Comparison of ENCODE assay signal across 8 cellular contexts in genomic region chr14:20683896-20684661, GRCh38. TPM values are rescaled to one million over a fixed set of nuclear protein-coding genes. Genes with fewer than 3 reads are reported as not detected.
A peak's percentile ranks its signal among the peaks of the same experiment; 100 is the strongest.
DNase-seq lines count a peak whose midpoint lies in the region; ATAC-seq, FAIRE-seq and TF ChIP-seq lines count a peak whose summit lies in the region.

TSS of gene RNASE4 (plus strand) at chr14:20684560. CDS start at chr14:20699372, 14,812 bp downstream.

- BruUV-seq in HCT116 (replicated peaks; lab: Mats Ljungman, UMichigan) = no TSS peak

- ATAC-seq in HCT116 = peak; percentile 56
- peak; percentile 25 to 32 for ATAC-seq in activated CD4-positive, CD25-positive, alpha-beta regulatory T cell treated with anti-CD3 and anti-CD28 coated beads, Interleukin-2, amount 50 U/mL, for 24 hours

- TF ChIP-seq CTCF in HCT116 (IDR thresholded peaks at IDR 0.05 in 2 of 3, conservative IDR thresholded peaks at IDR 0.05 in 1 of 3; ENCODE audit: borderline replicate concordance in 1 of 3, insufficient read depth in 1 of 3, low read depth in 2 of 3, low read length in 2 of 3) = no peak
- no peak for TF ChIP-seq CTCF in kidney (IDR thresholded peaks at IDR 0.05; ENCODE audit: borderline replicate concordance, extremely low read depth, insufficient read depth)
- TF ChIP-seq CTCF in D721Med (IDR thresholded peaks at IDR 0.05; ENCODE audit: insufficient read depth, missing control alignments) = no peak

- POLR2A ChIA-PET in HCT116 (lab: Charles Lee) = interaction anchor here (0.7 to 6.1 kb wide), 8 partner anchors 26 to 341 kb away, joined by 3 to 47 read pairs (median 3); partner anchors contain the start of gene PARP2

- peak within 1 kb of the TSS; percentile 97 for H3K27ac ChIP-seq in HCT116 (ENCODE audit: low read depth, low read length)
- peak within 1 kb of the TSS; percentile 98 to 100 for H3K27ac ChIP-seq in kidney (ENCODE audit: low read depth in 2 of 2, low read length in 2 of 2)

- no peaks in the 10 kb centered on the region for H3K36me3 ChIP-seq in HCT116 (ENCODE audit: control insufficient read depth in 1 of 2, insufficient read depth in 2 of 2, low read length in 2 of 2)
- no peaks in the 10 kb centered on the region for H3K36me3 ChIP-seq in kidney (ENCODE audit: control insufficient read depth in 1 of 2, insufficient read depth in 2 of 2, low read length in 2 of 2)

- peak; percentile 66 for DNase-seq in GDM1 (lab: John Stamatoyannopoulos, UW)
- DNase-seq in HCT116 (ENCODE audit: low read depth, low spot score) = peak; percentile 78
- DNase-seq in NCI-H2029 treated with DMSO at 0.1 percent for 48 hours (lab: John Stamatoyannopoulos, UW) = peak; percentile 32
- DNase-seq in central memory CD4-positive, alpha-beta T cell = peak; percentile 83
- peak; percentile 93 for DNase-seq in kidney
- DNase-seq in stimulated activated CD4-positive, alpha-beta T cell treated with anti-CD3 and anti-CD28 coated beads, Interleukin-12 subunit alpha, Interleukin-12 subunit beta, amount 100 ng/mL, for 4 hours = peak; percentile 79
- no peak for DNase-seq in D721Med (ENCODE audit: insufficient read length, low spot score)

- H3K27me3 ChIP-seq in HCT116 (ENCODE audit: insufficient read depth, low read length) = no peaks in the 10 kb centered on the region

- peak within 1 kb of the TSS; percentile 65 to 72 for H3K4me3 ChIP-seq in HCT116 (replicated peaks in 1 of 2; ENCODE audit: low read depth in 1 of 2, low read length in 2 of 2)
- H3K4me3 ChIP-seq in kidney (ENCODE audit: low read length in 2 of 2) = peak within 1 kb of the TSS; percentile 91 to 94

- intact Hi-C loops in HCT116 (cut with micrococcal nuclease) (loop anchor here (1.0 to 5.0 kb wide), 4 partner anchors 71 to 303 kb away; partner anchors contain the start of genes METTL17 and PNP), kidney (cut with DNase I) (loop anchor here (10.0 kb wide), 1 partner anchor 349 kb away; the partner anchor contains the start of gene CCNB1IP1)

- H3K4me1 ChIP-seq in HCT116 (ENCODE audit: control insufficient read depth in 1 of 2, insufficient read depth in 2 of 2, low read length in 2 of 2) (peaks cover 27 to 64% of the 10 kb centered on the region in 2 experiments), kidney (ENCODE audit: control insufficient read depth in 1 of 2, insufficient read depth in 1 of 2, low read depth in 1 of 2, low read length in 2 of 2) (peaks cover 17 to 26% of the 10 kb centered on the region in 2 donors)

- peak within 1 kb of the TSS; percentile 74 for H3K9ac ChIP-seq in HCT116 (ENCODE audit: low read length)
- H3K9ac ChIP-seq in kidney (ENCODE audit: low read length in 2 of 2) = peak within 1 kb of the TSS; percentile 96 to 99

- peak within 1 kb of the TSS; percentile 80 for H2AFZ ChIP-seq in HCT116 (ENCODE audit: low read depth, low read length, poor library complexity, severe bottlenecking)

- H4K20me1 ChIP-seq in HCT116 (ENCODE audit: insufficient read depth) = no peaks in the 10 kb centered on the region

- no peaks in the 10 kb centered on the region for H3K79me2 ChIP-seq in HCT116 (ENCODE audit: insufficient read depth, low read length)

- FAIRE-seq in kidney (lab: Jason Lieb, UNC) = no peak
- FAIRE-seq in D721Med (lab: Jason Lieb, UNC) = no peak

- H3K9me2 ChIP-seq in HCT116 (ENCODE audit: insufficient read depth) = no peaks in the 10 kb centered on the region

- no peak for TF ChIP-seq RAD21 in HCT116 (IDR thresholded peaks at IDR 0.05; ENCODE audit: low read depth)

- CTCF ChIA-PET in HCT116 (lab: Charles Lee) = interaction anchor here (0.8 to 6.1 kb wide), 10 partner anchors 21 to 356 kb away, joined by 3 to 59 read pairs (median 4); no protein-coding TSS in a partner anchor

- peak within 1 kb of the TSS; percentile 96 for H3K4me2 ChIP-seq in HCT116 (ENCODE audit: low read length)

- TF ChIP-seq POLR2A in HCT116 (IDR thresholded peaks at IDR 0.05; ENCODE audit: borderline replicate concordance, extremely low read depth, insufficient read depth, insufficient read length) = peak; percentile 47

- RAD21 ChIA-PET in HCT116 (lab: Charles Lee; ENCODE audit: low non-redundant PET in 1 of 2, low total read pairs in 2 of 2, uncharacterized antibody in 2 of 2, unreplicated experiment in 2 of 2) = interaction anchor here (0.8 to 1.1 kb wide), 3 partner anchors 26 to 71 kb away, joined by 3 read pairs; no protein-coding TSS in a partner anchor

- H3K9me3 ChIP-seq in HCT116 (ENCODE audit: control insufficient read depth in 1 of 2, insufficient read depth in 1 of 2, low read depth in 1 of 2, low read length in 2 of 2) (no peaks in the 10 kb centered on the region), kidney (ENCODE audit: control insufficient read depth in 1 of 2, low read length in 2 of 2) (no peaks in the 10 kb centered on the region)

TF ChIP-seq in HCT116, 20 proteins besides CTCF, POLR2A, EP300 and RAD21:
- TF ChIP-seq CBX3 (IDR thresholded peaks at IDR 0.05; ENCODE audit: low read depth) (0 out of 2 replicates have a peak, but pooled peaks have one; percentile 15), ZFX (IDR thresholded peaks at IDR 0.05) (no peak), EGR1 (IDR thresholded peaks at IDR 0.05; ENCODE audit: low read depth) (no peak), SRF (IDR thresholded peaks at IDR 0.05; ENCODE audit: low read depth) (no peak), YY1 (IDR thresholded peaks at IDR 0.05; ENCODE audit: extremely low read depth, insufficient replicate concordance, low read depth, low read length) (no peak), JUND (IDR thresholded peaks at IDR 0.05) (no peak), ZNF274 (IDR thresholded peaks at IDR 0.05; ENCODE audit: low read depth, low read length) (no peak), REST (IDR thresholded peaks at IDR 0.05; ENCODE audit: low read depth) (no peak), POLR2AphosphoS5 (IDR thresholded peaks at IDR 0.05; ENCODE audit: low read depth, low read length) (peak; percentile 58), ZBTB33 (IDR thresholded peaks at IDR 0.05; ENCODE audit: extremely low read depth, insufficient replicate concordance, low read length) (peak; percentile 6), ELF1 (IDR thresholded peaks at IDR 0.05; ENCODE audit: borderline replicate concordance, low read depth) (no peak), SP1 (IDR thresholded peaks at IDR 0.05; ENCODE audit: low read depth) (no peak), EZH2phosphoT487 (IDR thresholded peaks at IDR 0.05; ENCODE audit: borderline replicate concordance) (no peak), CEBPB (IDR thresholded peaks at IDR 0.05; ENCODE audit: low read depth) (no peak), ATF3 (IDR thresholded peaks at IDR 0.05) (peak; percentile 97), MAX (IDR thresholded peaks at IDR 0.05) (peak; percentile 30), SIN3A (IDR thresholded peaks at IDR 0.05; ENCODE audit: low read depth) (no peak), EZH2 (IDR thresholded peaks at IDR 0.05) (no peak), TCF7L2 (IDR thresholded peaks at IDR 0.05; ENCODE audit: borderline replicate concordance, extremely low read depth, insufficient read depth, insufficient read length) (peak; percentile 58), FOSL1 (IDR thresholded peaks at IDR 0.05; ENCODE audit: low read depth) (no peak)

RNA-seq across cellular contexts. Expression of gene RNASE4, which starts in this region (rescaled TPM):
- total RNA-seq in HCT116 (2021; ENCODE audit: unreplicated experiment) = 3.9 TPM
- polyA plus RNA-seq in HCT116 (2012) = 16.7 and 19.5 TPM in 2 replicates
- total RNA-seq in kidney = 22.8 TPM
- 40.4 TPM for polyA plus RNA-seq in kidney (ENCODE audit: insufficient read depth, low read depth, low replicate concordance)
